Comparison of ENCODE assay signal across 41 cellular contexts in genomic region chr14:95892142-95892541, GRCh38. TPM values are rescaled to one million over a fixed set of nuclear protein-coding genes. Genes with fewer than 3 reads are reported as not detected.
"Had no signal": no experiment of that assay in that cellular context is flagged by ENCODE, and none has a peak within 500 bp of the region (broad histone marks: within the 10 kb centered on the region; RNA-seq: fewer than 3 reads in every experiment).

No MANE protein-coding gene starts in this region.

- H3K36me3 Mint-ChIP-seq: activated CD4-positive, alpha-beta memory T cell treated with anti-CD3 and anti-CD28 coated beads for 36 hours; activated naive CD8-positive, alpha-beta T cell treated with anti-CD3 and anti-CD28 coated beads for 36 hours; brain; stimulated activated effector memory CD8-positive, alpha-beta T cell treated with anti-CD3 and anti-CD28 coated beads, Interleukin-12 subunit alpha, Interleukin-12 subunit beta, amount 100 ng/mL, for 72 hours had no signal

- H3K9me3 Mint-ChIP-seq: activated CD4-positive, alpha-beta memory T cell treated with anti-CD3 and anti-CD28 coated beads for 36 hours; activated CD4-positive, alpha-beta T cell treated with anti-CD3 and anti-CD28 coated beads, Interleukin-2, amount 10 ng/mL, durations not matched to agents 24 days and 14 days; activated naive CD4-positive, alpha-beta T cell treated with anti-CD3 and anti-CD28 coated beads for 36 hours; activated naive CD8-positive, alpha-beta T cell treated with anti-CD3 and anti-CD28 coated beads for 36 hours; activated T-helper 1 cell treated with anti-CD3 and anti-CD28 coated beads, Interleukin-12 subunit alpha, Interleukin-12 subunit beta, Interleukin-2, Interleukin-4 antibody, amounts not matched to agents 30 ng/mL and 10 ng/mL and 1 ng/mL, durations not matched to agents 14 hours and 24 hours and 36 hours; dendritic cell treated with granulocyte-macrophage colony-stimulating factor and Interleukin-4, amounts not matched to agents 40 ng/mL and 50 ng/mL, for 4 days; nephron; stimulated activated effector memory CD8-positive, alpha-beta T cell treated with anti-CD3 and anti-CD28 coated beads, Interleukin-12 subunit alpha, Interleukin-12 subunit beta, amount 100 ng/mL, for 72 hours; stimulated activated naive CD8-positive, alpha-beta T cell treated with anti-CD3 and anti-CD28 coated beads, Interleukin-15, Interleukin-2, amounts not matched to agents 100 ng/mL and 50 ng/mL, for 24 hours had no signal

- H3K27ac ChIP-seq: adrenal gland, esophagus squamous epithelium, heart right ventricle, neutrophil, ovary, prostate gland, skin epidermis, thoracic aorta, uterus had no signal

- H3K4me1 ChIP-seq: adrenal gland, esophagus squamous epithelium, heart right ventricle, prostate gland, uterus had no signal

- H3K9me3 ChIP-seq: adrenal gland, esophagus squamous epithelium, heart right ventricle, neutrophil, ovary, prostate gland, thoracic aorta, uterus had no signal

- H3K4me3 ChIP-seq: adrenal gland, esophagus squamous epithelium, heart right ventricle, lung, ovary, prostate gland, skin epidermis, thoracic aorta, uterus had no signal

- ATAC-seq: heart right ventricle; left lobe of liver; sciatic nerve; stimulated activated effector memory CD8-positive, alpha-beta T cell treated with anti-CD3 and anti-CD28 coated beads, Interleukin-12 subunit alpha, Interleukin-12 subunit beta, amount 100 ng/mL, for 72 hours; T-helper 17 cell had no signal

- H3K4me1 Mint-ChIP-seq: activated CD4-positive, alpha-beta T cell treated with anti-CD3 and anti-CD28 coated beads, Interleukin-2, amount 10 ng/mL, durations not matched to agents 24 days and 14 days; activated naive CD8-positive, alpha-beta T cell treated with anti-CD3 and anti-CD28 coated beads for 36 hours; nephron; stimulated activated effector memory CD8-positive, alpha-beta T cell treated with anti-CD3 and anti-CD28 coated beads, Interleukin-12 subunit alpha, Interleukin-12 subunit beta, amount 100 ng/mL, for 72 hours; T-helper 17 cell had no signal

- H3K27me3 ChIP-seq: neutrophil, ovary, uterus had no signal

- H3K4me3 Mint-ChIP-seq: activated CD4-positive, alpha-beta memory T cell treated with anti-CD3 and anti-CD28 coated beads for 36 hours; activated CD4-positive, alpha-beta T cell treated with anti-CD3 and anti-CD28 coated beads, Interleukin-2, amount 10 ng/mL, durations not matched to agents 24 days and 14 days; activated naive CD4-positive, alpha-beta T cell treated with anti-CD3 and anti-CD28 coated beads for 36 hours; activated naive CD8-positive, alpha-beta T cell treated with anti-CD3 and anti-CD28 coated beads for 36 hours; activated T-helper 1 cell treated with anti-CD3 and anti-CD28 coated beads, Interleukin-12 subunit alpha, Interleukin-12 subunit beta, Interleukin-2, Interleukin-4 antibody, amounts not matched to agents 30 ng/mL and 10 ng/mL and 1 ng/mL, durations not matched to agents 14 hours and 24 hours and 36 hours; brain; dendritic cell treated with granulocyte-macrophage colony-stimulating factor and Interleukin-4, amounts not matched to agents 40 ng/mL and 50 ng/mL, for 4 days; nephron; stimulated activated effector memory CD8-positive, alpha-beta T cell treated with anti-CD3 and anti-CD28 coated beads, Interleukin-12 subunit alpha, Interleukin-12 subunit beta, amount 100 ng/mL, for 72 hours; stimulated activated naive CD8-positive, alpha-beta T cell treated with anti-CD3 and anti-CD28 coated beads, Interleukin-15, Interleukin-2, amounts not matched to agents 100 ng/mL and 50 ng/mL, for 24 hours; T-helper 17 cell had no signal

- H3K36me3 ChIP-seq: adrenal gland, esophagus squamous epithelium, heart right ventricle, neutrophil, ovary, prostate gland, thoracic aorta, uterus had no signal

- H3K27me3 Mint-ChIP-seq: activated CD4-positive, alpha-beta T cell treated with anti-CD3 and anti-CD28 coated beads, Interleukin-2, amount 10 ng/mL, durations not matched to agents 24 days and 14 days had no signal

- H3K27ac Mint-ChIP-seq: activated CD4-positive, alpha-beta memory T cell treated with anti-CD3 and anti-CD28 coated beads for 36 hours; activated CD4-positive, alpha-beta T cell treated with anti-CD3 and anti-CD28 coated beads, Interleukin-2, amount 10 ng/mL, durations not matched to agents 24 days and 14 days; activated naive CD4-positive, alpha-beta T cell treated with anti-CD3 and anti-CD28 coated beads for 36 hours; activated naive CD8-positive, alpha-beta T cell treated with anti-CD3 and anti-CD28 coated beads for 36 hours; activated T-helper 1 cell treated with anti-CD3 and anti-CD28 coated beads, Interleukin-12 subunit alpha, Interleukin-12 subunit beta, Interleukin-2, Interleukin-4 antibody, amounts not matched to agents 30 ng/mL and 10 ng/mL and 1 ng/mL, durations not matched to agents 14 hours and 24 hours and 36 hours; dendritic cell treated with granulocyte-macrophage colony-stimulating factor and Interleukin-4, amounts not matched to agents 40 ng/mL and 50 ng/mL, for 4 days; nephron; stimulated activated effector memory CD8-positive, alpha-beta T cell treated with anti-CD3 and anti-CD28 coated beads, Interleukin-12 subunit alpha, Interleukin-12 subunit beta, amount 100 ng/mL, for 72 hours; stimulated activated naive CD8-positive, alpha-beta T cell treated with anti-CD3 and anti-CD28 coated beads, Interleukin-15, Interleukin-2, amounts not matched to agents 100 ng/mL and 50 ng/mL, for 24 hours; T-helper 17 cell had no signal

- DNase-seq: activated CD4-positive, alpha-beta memory T cell treated with anti-CD3 and anti-CD28 coated beads for 36 hours; activated CD4-positive, alpha-beta T cell treated with anti-CD3 and anti-CD28 coated beads, Interleukin-2, amount 10 ng/mL, durations not matched to agents 24 days and 14 days; activated CD4-positive, CD25-positive, alpha-beta regulatory T cell treated with anti-CD3 and anti-CD28 coated beads, Interleukin-2, amount 50 U/mL, for 72 hours; activated CD8-positive, alpha-beta memory T cell treated with anti-CD3 and anti-CD28 coated beads, Interleukin-2, amount 50 U/mL, for 4 hours; activated effector memory CD4-positive, alpha-beta T cell treated with anti-CD3 and anti-CD28 coated beads, Interleukin-2, amount 50 U/mL, for 16 hours; activated naive CD4-positive, alpha-beta T cell treated with anti-CD3 and anti-CD28 coated beads for 36 hours; activated naive CD8-positive, alpha-beta T cell treated with anti-CD3 and anti-CD28 coated beads for 36 hours; activated T-cell treated with anti-CD3 and anti-CD28 coated beads, Interleukin-2, amount 50 U/mL, for 1 hour; effector CD4-positive, alpha-beta T cell; esophagus squamous epithelium; foreskin melanocyte; heart right ventricle; kidney glomerular epithelial cell; ovary; retina; stimulated activated CD4-positive, alpha-beta T cell treated with anti-CD3 and anti-CD28 coated beads, Interleukin-12 subunit alpha, Interleukin-12 subunit beta, amount 100 ng/mL, for 4 hours; stimulated activated CD4-positive, alpha-beta T cell treated with anti-CD3 and anti-CD28 coated beads, Interleukin-4, amount 100 ng/mL, for 24 hours; T-helper 17 cell; T1000; uterus had no signal

RNA-seq across cellular contexts. Expression of gene TUNAR, which starts 15.5 kb away (rescaled TPM):
- total RNA-seq: activated CD4-positive, alpha-beta memory T cell treated with anti-CD3 and anti-CD28 coated beads for 36 hours; activated CD4-positive, alpha-beta T cell treated with anti-CD3 and anti-CD28 coated beads, Interleukin-2, amount 10 ng/mL, durations not matched to agents 24 days and 14 days; activated CD8-positive, alpha-beta memory T cell treated with anti-CD3 and anti-CD28 coated beads for 36 hours; activated naive CD4-positive, alpha-beta T cell treated with anti-CD3 and anti-CD28 coated beads for 36 hours; activated naive CD8-positive, alpha-beta T cell treated with anti-CD3 and anti-CD28 coated beads for 36 hours; activated T-helper 1 cell treated with anti-CD3 and anti-CD28 coated beads, Interleukin-12 subunit alpha, Interleukin-12 subunit beta, Interleukin-2, Interleukin-4 antibody, amounts not matched to agents 30 ng/mL and 10 ng/mL and 1 ng/mL, durations not matched to agents 14 hours and 24 hours and 36 hours; adrenal gland; aorta; cardiac septum; chondrocyte; esophagus squamous epithelium; glomerular endothelial cell; heart right ventricle; left lobe of liver; mucosa of gallbladder; sciatic nerve; subcutaneous adipose tissue; T-helper 17 cell; thoracic aorta had no signal
- polyA plus RNA-seq: adrenal gland, aorta, heart right ventricle had no signal
